ENCODE assay signal across 22 cellular contexts in genomic region chr15:66484539-66485112, GRCh38. TPM values are rescaled to one million over a fixed set of nuclear protein-coding genes. Genes with fewer than 3 reads are reported as not detected.
DNase-seq lines count a peak whose midpoint lies in the region; ATAC-seq and TF ChIP-seq lines count a peak whose summit lies in the region.
"Had no signal": no experiment of that assay in that cellular context is flagged by ENCODE, and none has a peak within 500 bp of the region (broad histone marks: within the 10 kb centered on the region; RNA-seq: fewer than 3 reads in every experiment).

No MANE protein-coding gene starts in this region.

- peaks cover 66% of the 10 kb centered on the region for H4K20me1 ChIP-seq in smooth muscle cell (ENCODE audit: low read depth)

- DNase-seq in NCI-H2196 (lab: John Stamatoyannopoulos, UW; ENCODE audit: unreplicated experiment) (peak; percentile 2), NCI-H2196 treated with DMSO at 0.1 percent for 48 hours (lab: John Stamatoyannopoulos, UW; ENCODE audit: unreplicated experiment) (no peak), T-helper 17 cell (no peak), left lobe of liver (ENCODE audit: low spot score) (peak; percentile 82), SIG-M5 (lab: John Stamatoyannopoulos, UW) (no peak), smooth muscle cell (lab: John Stamatoyannopoulos, UW; ENCODE audit: unreplicated experiment) (no peak), NCI-H1694 (lab: John Stamatoyannopoulos, UW) (no peak)
- DNase-seq in CD8-positive, alpha-beta T cell, result no peak
- DNase-seq: BE2C; central memory CD4-positive, alpha-beta T cell; foreskin melanocyte; hypothalamus; mammary epithelial cell; natural killer cell; NCI-H1436 treated with DMSO at 0.1 percent for 48 hours; NK-92 treated with Interleukin-12 subunit alpha and Interleukin-12 subunit beta, amount 100 ng/mL, for 24 hours; pancreas; Peyer's patch had no signal

- H3K27ac Mint-ChIP-seq in CD8-positive, alpha-beta T cell, result peak overlapping the region; percentile 60
- peak overlapping the region; percentile 94 for H3K27ac Mint-ChIP-seq in T-helper 17 cell
- H3K27ac Mint-ChIP-seq: activated T-helper 2 cell treated with anti-CD3 and anti-CD28 coated beads, Interferon-gamma antibody, Interleukin-2, Interleukin-4, amounts not matched to agents 10 μg/mL and 5 μg/mL and 100 μg/mL, durations not matched to agents 14 hours and 24 hours and 36 hours; natural killer cell; stimulated activated memory B cell treated with anti-CD40 and anti-IgM and Interleukin-4, amounts not matched to agents 10 μg/mL and 1 μg/mL and 100 μg/mL, for 72 hours had no signal

- H3K79me2 ChIP-seq in smooth muscle cell (ENCODE audit: low read depth), result no peaks in the 10 kb centered on the region

- H3K9me3 ChIP-seq in CD8-positive, alpha-beta T cell (ENCODE audit: low read length), result no peaks in the 10 kb centered on the region
- H3K9me3 ChIP-seq in T-helper 17 cell (ENCODE audit: control insufficient read depth, low read length, poor library complexity, severe bottlenecking), result no peaks in the 10 kb centered on the region
- no peaks in the 10 kb centered on the region for H3K9me3 ChIP-seq in smooth muscle cell (replicated peaks; ENCODE audit: low read depth)
- H3K9me3 ChIP-seq: BE2C, pancreas, Peyer's patch had no signal

- WGBS in smooth muscle cell (ENCODE audit: low lambda C conversion rate), result 85% methylated on average over 5 of the region's 5 CpGs

- intact Hi-C loops in CD8-positive, alpha-beta T cell (cut with DNase I, micrococcal nuclease), result no loop called here

- H3K36me3 Mint-ChIP-seq in CD8-positive, alpha-beta T cell, result peaks cover 69% of the 10 kb centered on the region
- peaks cover 6% of the 10 kb centered on the region for H3K36me3 Mint-ChIP-seq in T-helper 17 cell (ENCODE audit: low read depth)
- H3K36me3 Mint-ChIP-seq: natural killer cell had no signal

- POLR2A ChIA-PET in CD8-positive, alpha-beta T cell (lab: Charles Lee), result no interaction called here

- no peak overlapping the region for H3K9ac ChIP-seq in smooth muscle cell (ENCODE audit: low read depth)

- no peaks in the 10 kb centered on the region for H3K4me1 Mint-ChIP-seq in CD8-positive, alpha-beta T cell (ENCODE audit: low read depth)
- H3K4me1 Mint-ChIP-seq in T-helper 17 cell, result peaks cover 15% of the 10 kb centered on the region
- H3K4me1 Mint-ChIP-seq: stimulated activated memory B cell treated with anti-CD40 and anti-IgM and Interleukin-4, amounts not matched to agents 10 μg/mL and 1 μg/mL and 100 μg/mL, for 72 hours had no signal

- TF ChIP-seq CTCF in CD8-positive, alpha-beta T cell (IDR thresholded peaks at IDR 0.05), result no peak
- TF ChIP-seq CTCF in smooth muscle cell (IDR thresholded peaks at IDR 0.05; ENCODE audit: borderline replicate concordance, insufficient read depth, poor library complexity, severe bottlenecking), result no peak

- H3K9me3 Mint-ChIP-seq in CD8-positive, alpha-beta T cell, result no peaks in the 10 kb centered on the region
- H3K9me3 Mint-ChIP-seq: activated T-helper 2 cell treated with anti-CD3 and anti-CD28 coated beads, Interferon-gamma antibody, Interleukin-2, Interleukin-4, amounts not matched to agents 10 μg/mL and 5 μg/mL and 100 μg/mL, durations not matched to agents 14 hours and 24 hours and 36 hours; natural killer cell; stimulated activated memory B cell treated with anti-CD40 and anti-IgM and Interleukin-4, amounts not matched to agents 10 μg/mL and 1 μg/mL and 100 μg/mL, for 72 hours had no signal

- H3K27ac ChIP-seq in CD8-positive, alpha-beta T cell (ENCODE audit: low read depth, low read length), result no peak overlapping the region
- H3K27ac ChIP-seq in smooth muscle cell (ENCODE audit: low read depth), result no peak overlapping the region
- H3K27ac ChIP-seq: HL-60, Peyer's patch, SK-N-MC had no signal

- peaks cover 29% of the 10 kb centered on the region for H3K36me3 ChIP-seq in CD8-positive, alpha-beta T cell (ENCODE audit: insufficient read depth, low read length)
- peaks cover 13% of the 10 kb centered on the region for H3K36me3 ChIP-seq in smooth muscle cell (ENCODE audit: low read depth)

- no peak overlapping the region for H3K4me2 ChIP-seq in smooth muscle cell

- H2AFZ ChIP-seq in smooth muscle cell (ENCODE audit: low read depth), result no peak overlapping the region

- H3K27me3 Mint-ChIP-seq in CD8-positive, alpha-beta T cell (ENCODE audit: low read depth), result no peaks in the 10 kb centered on the region
- H3K27me3 Mint-ChIP-seq in T-helper 17 cell, result no peaks in the 10 kb centered on the region
- H3K27me3 Mint-ChIP-seq: stimulated activated memory B cell treated with anti-CD40 and anti-IgM and Interleukin-4, amounts not matched to agents 10 μg/mL and 1 μg/mL and 100 μg/mL, for 72 hours had no signal

- H3K27me3 ChIP-seq in CD8-positive, alpha-beta T cell (ENCODE audit: insufficient read depth, low read length), result no peaks in the 10 kb centered on the region
- no peaks in the 10 kb centered on the region for H3K27me3 ChIP-seq in smooth muscle cell (ENCODE audit: low read depth)
- H3K27me3 ChIP-seq: BE2C, pancreas, Peyer's patch had no signal

- CTCF ChIA-PET in CD8-positive, alpha-beta T cell (lab: Charles Lee), result interaction anchor here (0.6 to 3.1 kb wide), 3 partner anchors 9 to 113 kb away, joined by 4 to 16 read pairs (median 6); partner anchors contain the start of gene SNAPC5

- no peak overlapping the region for H3K4me3 ChIP-seq in CD8-positive, alpha-beta T cell (ENCODE audit: low read depth, low read length)
- H3K4me3 ChIP-seq in smooth muscle cell, result no peak overlapping the region
- H3K4me3 ChIP-seq: pancreas, Peyer's patch, SK-N-MC had no signal

- peaks cover 3% of the 10 kb centered on the region for H3F3A ChIP-seq in smooth muscle cell (ENCODE audit: low read depth)

- no peak overlapping the region for H3K4me3 Mint-ChIP-seq in CD8-positive, alpha-beta T cell
- H3K4me3 Mint-ChIP-seq in T-helper 17 cell, result no peak overlapping the region
- H3K4me3 Mint-ChIP-seq: natural killer cell; stimulated activated memory B cell treated with anti-CD40 and anti-IgM and Interleukin-4, amounts not matched to agents 10 μg/mL and 1 μg/mL and 100 μg/mL, for 72 hours had no signal

- no peak for ATAC-seq in CD8-positive, alpha-beta T cell
- no peak for ATAC-seq in T-helper 17 cell
- ATAC-seq in left lobe of liver, result peak; percentile 59
- ATAC-seq: natural killer cell; pancreas; stimulated activated memory B cell treated with anti-CD40 and anti-IgM and Interleukin-4, amounts not matched to agents 10 μg/mL and 1 μg/mL and 100 μg/mL, for 72 hours had no signal

- no peaks in the 10 kb centered on the region for H3K4me1 ChIP-seq in CD8-positive, alpha-beta T cell (ENCODE audit: insufficient read depth, low read length)
- no peaks in the 10 kb centered on the region for H3K4me1 ChIP-seq in smooth muscle cell (ENCODE audit: low read depth)
- H3K4me1 ChIP-seq: BE2C, pancreas, Peyer's patch had no signal

RNA-seq across cellular contexts. Expression of gene SNAPC5, which starts 12.9 kb away (rescaled TPM):
- 10 to 100 TPM; 22.3 to 25.3 TPM for total RNA-seq in CD8-positive, alpha-beta T cell
- 10 to 100 TPM; 15.1 to 20.5 TPM for total RNA-seq in T-helper 17 cell
- 16.3 TPM for total RNA-seq in left lobe of liver
- total RNA-seq in smooth muscle cell, result 12.9 and 19.1 TPM in 2 replicates
- 27.0 TPM in 2 replicates for polyA plus RNA-seq in smooth muscle cell

RNA-seq across cellular contexts. Expression of gene RPL4, which starts 20.0 kb away (rescaled TPM):
- total RNA-seq in CD8-positive, alpha-beta T cell, result 1,000 to 10,000 TPM; 4,516 to 4,651 TPM
- total RNA-seq in T-helper 17 cell (1,000 to 10,000 TPM; 3,651 to 3,689 TPM), left lobe of liver (753 TPM), smooth muscle cell (3,841 and 4,095 TPM in 2 replicates)
- polyA plus RNA-seq in smooth muscle cell, result 732 and 782 TPM in 2 replicates

RNA-seq across cellular contexts. Expression of gene ZWILCH, which starts 20.5 kb away (rescaled TPM):
- total RNA-seq in CD8-positive, alpha-beta T cell, result 1 to 10 TPM; 7.9 to 8.5 TPM
- total RNA-seq in T-helper 17 cell, result 10 to 100 TPM in 1 of 2 donors, 1 to 10 TPM in 1; 5.6 to 10.5 TPM
- 3.3 TPM for total RNA-seq in left lobe of liver
- 17.9 and 22.5 TPM in 2 replicates for total RNA-seq in smooth muscle cell
- polyA plus RNA-seq in smooth muscle cell, result 17.7 and 22.5 TPM in 2 replicates

Comparison
In these comparisons a context has a peak if more than half of its experiments do, and no peak if none do; other contexts are left out.
1. DNase-seq: peak in NCI-H2196 (single experiment) and left lobe of liver (single experiment); none in NCI-H2196 treated with DMSO at 0.1 percent for 48 hours (single experiment), CD8-positive, alpha-beta T cell (0 of 7), T-helper 17 cell (0 of 3), SIG-M5 (single experiment), smooth muscle cell (single experiment) and NCI-H1694 (single experiment).